10 cellular contexts compared by ENCODE assay signal in genomic region chr3:111324645-111325044, GRCh38.
DNase-seq lines count a peak whose midpoint lies in the region; ATAC-seq lines count a peak whose summit lies in the region.
"Had no signal": no experiment of that assay in that cellular context is flagged by ENCODE, and none has a peak within 500 bp of the region (broad histone marks: within the 10 kb centered on the region; RNA-seq: fewer than 3 reads in every experiment).

No MANE protein-coding gene starts in this region.

- peaks cover 34% of the 10 kb centered on the region for H3K4me1 Mint-ChIP-seq in activated naive CD4-positive, alpha-beta T cell treated with anti-CD3 and anti-CD28 coated beads for 36 hours (ENCODE audit: low read depth)
- H3K4me1 Mint-ChIP-seq in T-helper 2 cell treated with Interferon-gamma antibody and Interleukin-4, amounts not matched to agents 5 μg/mL and 100 μg/mL, for 36 hours (ENCODE audit: low read depth): peaks cover 39% of the 10 kb centered on the region
- H3K4me1 Mint-ChIP-seq: endodermal cell had no signal

- DNase-seq in activated naive CD4-positive, alpha-beta T cell treated with anti-CD3 and anti-CD28 coated beads for 36 hours: no peak
- no peak for DNase-seq in activated naive CD4-positive, alpha-beta T cell treated with anti-CD3 and anti-CD28 coated beads, Interleukin-2, amount 50 U/mL, for 16 hours
- DNase-seq in T-helper 2 cell treated with Interferon-gamma antibody and Interleukin-4, amounts not matched to agents 5 μg/mL and 100 μg/mL, for 36 hours (ENCODE audit: low spot score): no peak
- no peak for DNase-seq in right cardiac atrium
- DNase-seq in HPDE6-E6E7 (ENCODE audit: extremely low spot score): no peak
- DNase-seq: endodermal cell had no signal

- peak overlapping the region; percentile 4 for H3K27ac Mint-ChIP-seq in activated naive CD4-positive, alpha-beta T cell treated with anti-CD3 and anti-CD28 coated beads for 36 hours
- peak overlapping the region; percentile 64 for H3K27ac Mint-ChIP-seq in T-helper 2 cell treated with Interferon-gamma antibody and Interleukin-4, amounts not matched to agents 5 μg/mL and 100 μg/mL, for 36 hours
- H3K27ac Mint-ChIP-seq: endodermal cell had no signal

- ATAC-seq in HG02938 (IDR thresholded peaks at IDR 0.05; ENCODE audit: unreplicated experiment) (peak; percentile 53), right cardiac atrium (no peak), GM21576 (IDR thresholded peaks at IDR 0.05; ENCODE audit: unreplicated experiment) (no peak), HG03025 (IDR thresholded peaks at IDR 0.05; ENCODE audit: low FRiP score, unreplicated experiment) (no peak)

- no peak overlapping the region for H3K4me3 ChIP-seq in right cardiac atrium (ENCODE audit: low read length)
- H3K4me3 ChIP-seq: vagina had no signal

- 94% methylated on average over 1 of the region's 1 CpG for WGBS in right cardiac atrium

- H3K27me3 ChIP-seq in right cardiac atrium (ENCODE audit: control insufficient read depth, insufficient read depth): no peaks in the 10 kb centered on the region
- H3K27me3 ChIP-seq: vagina had no signal

- intact Hi-C loops in activated naive CD4-positive, alpha-beta T cell treated with anti-CD3 and anti-CD28 coated beads for 36 hours (cut with micrococcal nuclease): loop anchor here (1.0 to 5.0 kb wide), 4 partner anchors 9 to 1517 kb away; partner anchors contain the start of gene NECTIN3
- intact Hi-C loops in right cardiac atrium (cut with DNase I): no loop called here

- H3K4me1 ChIP-seq in right cardiac atrium (ENCODE audit: control insufficient read depth, insufficient read depth, low read length): no peaks in the 10 kb centered on the region
- H3K4me1 ChIP-seq: vagina had no signal

- H3K9me3 ChIP-seq in right cardiac atrium (ENCODE audit: control insufficient read depth, low read length): no peaks in the 10 kb centered on the region
- H3K9me3 ChIP-seq: vagina had no signal

- no peaks in the 10 kb centered on the region for H3K27me3 Mint-ChIP-seq in activated naive CD4-positive, alpha-beta T cell treated with anti-CD3 and anti-CD28 coated beads for 36 hours (ENCODE audit: low read depth)
- H3K27me3 Mint-ChIP-seq in T-helper 2 cell treated with Interferon-gamma antibody and Interleukin-4, amounts not matched to agents 5 μg/mL and 100 μg/mL, for 36 hours (ENCODE audit: low read depth): no peaks in the 10 kb centered on the region

- peak overlapping the region; percentile 10 for H3K4me3 Mint-ChIP-seq in activated naive CD4-positive, alpha-beta T cell treated with anti-CD3 and anti-CD28 coated beads for 36 hours
- peak overlapping the region; percentile 58 for H3K4me3 Mint-ChIP-seq in T-helper 2 cell treated with Interferon-gamma antibody and Interleukin-4, amounts not matched to agents 5 μg/mL and 100 μg/mL, for 36 hours
- H3K4me3 Mint-ChIP-seq: endodermal cell had no signal

- H3K9me3 Mint-ChIP-seq in activated naive CD4-positive, alpha-beta T cell treated with anti-CD3 and anti-CD28 coated beads for 36 hours: peaks cover 3% of the 10 kb centered on the region
- peaks cover 7% of the 10 kb centered on the region for H3K9me3 Mint-ChIP-seq in T-helper 2 cell treated with Interferon-gamma antibody and Interleukin-4, amounts not matched to agents 5 μg/mL and 100 μg/mL, for 36 hours
- H3K9me3 Mint-ChIP-seq: endodermal cell had no signal

- CTCF ChIA-PET in activated naive CD4-positive, alpha-beta T cell treated with anti-CD3 and anti-CD28 coated beads for 36 hours (lab: Charles Lee): no interaction called here

- no peaks in the 10 kb centered on the region for H3K36me3 Mint-ChIP-seq in activated naive CD4-positive, alpha-beta T cell treated with anti-CD3 and anti-CD28 coated beads for 36 hours (ENCODE audit: low read depth)
- H3K36me3 Mint-ChIP-seq in T-helper 2 cell treated with Interferon-gamma antibody and Interleukin-4, amounts not matched to agents 5 μg/mL and 100 μg/mL, for 36 hours (ENCODE audit: low read depth): peaks cover 7% of the 10 kb centered on the region

- H3K27ac ChIP-seq in right cardiac atrium (ENCODE audit: low read length): no peak overlapping the region
- H3K27ac ChIP-seq: vagina had no signal
